Comparison of ENCODE assay signal across 16 cellular contexts in genomic region chr1:208149776-208150514, GRCh38.
DNase-seq lines count a peak whose midpoint lies in the region; ATAC-seq, FAIRE-seq and TF ChIP-seq lines count a peak whose summit lies in the region.
"Had no signal": no experiment of that assay in that cellular context is flagged by ENCODE, and none has a peak within 500 bp of the region (broad histone marks: within the 10 kb centered on the region; RNA-seq: fewer than 3 reads in every experiment).

No MANE protein-coding gene starts in this region.

- no peaks in the 10 kb centered on the region for H3K36me3 ChIP-seq in colonic mucosa
- H3K36me3 ChIP-seq in lower lobe of right lung = no peaks in the 10 kb centered on the region
- no peaks in the 10 kb centered on the region for H3K36me3 ChIP-seq in upper lobe of right lung

- no peaks in the 10 kb centered on the region for H3K9me3 ChIP-seq in colonic mucosa
- no peaks in the 10 kb centered on the region for H3K9me3 ChIP-seq in lower lobe of right lung
- H3K9me3 ChIP-seq in upper lobe of right lung = no peaks in the 10 kb centered on the region

- ATAC-seq in Right ventricle myocardium inferior (peak; percentile 70), lower lobe of right lung (peak in 1 of 2 donors; percentile 57), upper lobe of right lung (peak; percentile 59)
- ATAC-seq: GM12878; stimulated activated memory B cell treated with anti-CD40 and anti-IgM and Interleukin-4, amounts not matched to agents 10 μg/mL and 1 μg/mL and 100 μg/mL, for 72 hours had no signal

- H3K9ac ChIP-seq in colonic mucosa (ENCODE audit: low read depth in 2 of 2, low read length in 2 of 2) = peak overlapping the region in 1 of 2 donors; percentile 52

- intact Hi-C loops in Right ventricle myocardium inferior (cut with DNase I) = loop anchor here (5.0 kb wide), 1 partner anchor 92 kb away; the partner anchor contains the start of gene PLXNA2
- intact Hi-C loops in cardiac septum (cut with DNase I) = no loop called here
- intact Hi-C loops in colonic mucosa (cut with DNase I) = no loop called here
- intact Hi-C loops in lower lobe of right lung (cut with DNase I) = no loop called here
- intact Hi-C loops in upper lobe of right lung (cut with DNase I) = no loop called here

- DNase-seq in Right ventricle myocardium inferior (ENCODE audit: missing footprints) = no peak
- no peak for DNase-seq in cardiac septum (ENCODE audit: low spot score)
- DNase-seq in colonic mucosa = peak; percentile 80
- DNase-seq in lower lobe of right lung = no peak
- no peak for DNase-seq in upper lobe of right lung
- DNase-seq in RWPE1 (ENCODE audit: low spot score) = no peak
- DNase-seq in HCEC 1CT = no peak
- no peak for DNase-seq in frontal cortex (ENCODE audit: low spot score in 2 of 2)
- DNase-seq: AML-193; central memory CD4-positive, alpha-beta T cell; midbrain; NCI-H774; SHP77; stimulated activated CD4-positive, alpha-beta T cell treated with anti-CD3 and anti-CD28 coated beads, Interleukin-4, amount 100 ng/mL, for 1 hour had no signal

- peaks cover 12% of the 10 kb centered on the region for H3K4me1 ChIP-seq in colonic mucosa
- peaks cover 61% of the 10 kb centered on the region for H3K4me1 ChIP-seq in lower lobe of right lung
- H3K4me1 ChIP-seq in upper lobe of right lung = peaks cover 37% of the 10 kb centered on the region

- POLR2A ChIA-PET in RWPE1 (lab: Yijun Ruan, JAX; ENCODE audit: low non-redundant PET) = no interaction called here

- H3K4me3 ChIP-seq in colonic mucosa (no peak overlapping the region), lower lobe of right lung (no peak overlapping the region), upper lobe of right lung (no peak overlapping the region)
- H3K4me3 ChIP-seq: GM12878 had no signal

- no peak for FAIRE-seq in frontal cortex (lab: Jason Lieb, UNC)
- FAIRE-seq: GM12878 had no signal

- H3K27ac ChIP-seq in colonic mucosa = peak overlapping the region; percentile 52
- H3K27ac ChIP-seq in lower lobe of right lung = peak overlapping the region; percentile 39
- peak overlapping the region; percentile 14 for H3K27ac ChIP-seq in upper lobe of right lung
- no peak overlapping the region for H3K27ac ChIP-seq in RWPE1

- CTCF ChIA-PET in RWPE1 (lab: Yijun Ruan, JAX) = no interaction called here

- TF ChIP-seq CTCF in colonic mucosa (IDR thresholded peaks at IDR 0.05) = no peak
- no peak for TF ChIP-seq CTCF in lower lobe of right lung (IDR thresholded peaks at IDR 0.05)
- no peak for TF ChIP-seq CTCF in upper lobe of right lung (IDR thresholded peaks at IDR 0.05)
- TF ChIP-seq CTCF in RWPE1 (conservative IDR thresholded peaks at IDR 0.05; ENCODE audit: low read depth) = no peak

- no peaks in the 10 kb centered on the region for H3K27me3 ChIP-seq in colonic mucosa
- H3K27me3 ChIP-seq in lower lobe of right lung (ENCODE audit: low read depth) = no peaks in the 10 kb centered on the region
- H3K27me3 ChIP-seq in upper lobe of right lung = no peaks in the 10 kb centered on the region
